ENCODE assay signal across 7 cellular contexts in the genomic region with DNA sequence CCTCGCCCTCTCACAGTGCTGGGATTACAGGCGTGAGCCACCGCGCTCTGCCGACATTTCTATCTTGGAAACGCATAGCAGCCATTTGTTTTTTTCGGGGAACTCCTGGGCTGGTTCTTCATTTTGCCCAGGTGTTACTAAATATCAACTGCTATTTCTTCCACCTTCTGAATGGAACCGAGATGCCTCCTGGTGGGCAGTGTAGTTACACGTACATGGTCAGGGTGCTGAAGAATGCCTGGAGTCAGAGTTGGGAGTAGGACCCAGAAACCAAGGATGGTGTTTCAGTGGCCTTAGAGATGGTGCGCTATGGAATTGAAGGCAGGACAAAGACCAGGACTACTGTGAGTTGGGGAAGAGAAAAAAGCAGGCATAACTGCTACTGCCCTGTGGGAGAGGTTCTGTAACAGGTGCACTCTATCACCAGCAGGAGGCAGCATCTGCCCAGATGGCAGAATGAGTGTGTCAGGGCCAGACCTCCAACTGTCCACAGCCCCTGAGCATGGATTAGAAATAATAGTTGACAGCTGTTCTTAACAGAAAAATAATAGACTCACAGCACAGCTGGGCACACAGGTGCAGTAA.
A peak's percentile ranks its signal among the peaks of the same experiment; 100 is the strongest.
DNase-seq lines count a peak whose midpoint lies in the region; ATAC-seq and TF ChIP-seq lines count a peak whose summit lies in the region.

No MANE protein-coding gene starts in this region.

- ATAC-seq in HG02588 (IDR thresholded peaks at IDR 0.05; ENCODE audit: unreplicated experiment) (peak; percentile 66), HG03159 (IDR thresholded peaks at IDR 0.05; ENCODE audit: unreplicated experiment) (no peak)

- H3K9me2 ChIP-seq in PC-9 (ENCODE audit: insufficient read depth): no peaks in the 10 kb centered on the region

- H3K36me3 ChIP-seq in PC-9 (ENCODE audit: low read depth): no peaks in the 10 kb centered on the region

- intact Hi-C loops in PC-9 (cut with micrococcal nuclease; ENCODE audit: unreplicated experiment): no loop called here

- no peak overlapping the region for H3K4me2 ChIP-seq in PC-9

- H3K9me3 ChIP-seq in PC-9 (ENCODE audit: insufficient read depth, low read depth): no peaks in the 10 kb centered on the region

- H4K20me1 ChIP-seq in PC-9 (ENCODE audit: insufficient read depth): no peaks in the 10 kb centered on the region

- no peak overlapping the region for H3K4me3 ChIP-seq in PC-9
- no peak overlapping the region for H3K4me3 ChIP-seq in astrocyte of the spinal cord (ENCODE audit: low read depth, low read length)

- no peaks in the 10 kb centered on the region for H3K4me1 ChIP-seq in PC-9 (replicated peaks; ENCODE audit: insufficient read depth)

- DNase-seq in GM13977 (ENCODE audit: low spot score) (peak; percentile 17), PC-9 (no peak), astrocyte of the spinal cord (ENCODE audit: low read depth, low spot score) (no peak), lung microvascular endothelial cell (ENCODE audit: low read depth in 2 of 2) (peak; percentile 31), NCI-H2171 (lab: John Stamatoyannopoulos, UW) (no peak)

- TF ChIP-seq CTCF in GM13977 (IDR thresholded peaks at IDR 0.05; ENCODE audit: extremely low read depth, insufficient read depth, missing control alignments): peak; percentile 74
- peak; percentile 45; the same call in 1 of the 2 replicates for TF ChIP-seq CTCF in PC-9 (conservative IDR thresholded peaks at IDR 0.05)
- TF ChIP-seq CTCF in astrocyte of the spinal cord (IDR thresholded peaks at IDR 0.05; ENCODE audit: low read depth, low read length): peak; percentile 3

- no peaks in the 10 kb centered on the region for H3K27me3 ChIP-seq in PC-9 (ENCODE audit: insufficient read depth, low read depth)

- no peaks in the 10 kb centered on the region for H3K79me2 ChIP-seq in PC-9 (ENCODE audit: low read depth)

- CTCF ChIA-PET in PC-9 (lab: Charles Lee): no interaction called here

- POLR2A ChIA-PET in PC-9 (lab: Charles Lee; ENCODE audit: unreplicated experiment): no interaction called here

- H2AFZ ChIP-seq in PC-9: no peak overlapping the region

- no TSS peak for BruUV-seq in PC-9 (replicated peaks; lab: Mats Ljungman, UMichigan)

- H3F3A ChIP-seq in PC-9 (ENCODE audit: insufficient read depth, low read depth): no peaks in the 10 kb centered on the region

- in situ Hi-C loops in GM13977 (cut with MboI; ENCODE audit: low pct_unique_long_range_greater_than_20kb, low sequenced_read_pairs, unreplicated experiment): no loop called here
- in situ Hi-C loops in astrocyte of the spinal cord (cut with HindIII; ENCODE audit: low sequenced_read_pairs): no loop called here

- no peak overlapping the region for H3K27ac ChIP-seq in PC-9

Comparison
In these comparisons a context has a peak if more than half of its experiments do, and no peak if none do; other contexts are left out.
1. DNase-seq: peak in GM13977 (single experiment) and lung microvascular endothelial cell (2 of 2); none in PC-9 (0 of 2), astrocyte of the spinal cord (single experiment) and NCI-H2171 (single experiment).
2. CTCF ChIP-seq: peak in every context shown above with its lines; median percentile 74 in GM13977; 45 in PC-9; 3 in astrocyte of the spinal cord.